ENCODE assay signal across 10 cellular contexts in genomic region chr4:2791518-2792395, GRCh38. TPM values are rescaled to one million over a fixed set of nuclear protein-coding genes. Genes with fewer than 3 reads are reported as not detected.
DNase-seq lines count a peak whose midpoint lies in the region; ATAC-seq and TF ChIP-seq lines count a peak whose summit lies in the region.
"Had no signal": no experiment of that assay in that cellular context is flagged by ENCODE, and none has a peak within 500 bp of the region (broad histone marks: within the 10 kb centered on the region; RNA-seq: fewer than 3 reads in every experiment).

No MANE protein-coding gene starts in this region.

- H2BK20ac ChIP-seq in H9 (ENCODE audit: low read depth, low read length, poor library complexity, severe bottlenecking), result no peak overlapping the region

- H3K4me1 ChIP-seq in H9 (ENCODE audit: insufficient read depth, low read length), result no peaks in the 10 kb centered on the region
- H3K4me1 ChIP-seq in effector memory CD4-positive, alpha-beta T cell (ENCODE audit: control insufficient read depth, insufficient read depth, low read length, poor library complexity, severe bottlenecking), result peaks cover 38% of the 10 kb centered on the region

- H4K8ac ChIP-seq in H9 (replicated peaks; ENCODE audit: insufficient read length, low read depth, low read length), result no peak overlapping the region

- H3K27me3 ChIP-seq in AG04450 (ENCODE audit: control insufficient read depth, insufficient read depth, low read length), result no peaks in the 10 kb centered on the region
- H3K27me3 ChIP-seq in H9 (ENCODE audit: insufficient read depth, low read length), result no peaks in the 10 kb centered on the region
- H3K27me3 ChIP-seq in effector memory CD4-positive, alpha-beta T cell (replicated peaks; ENCODE audit: control insufficient read depth, insufficient read depth, low read length, poor library complexity, severe bottlenecking), result no peaks in the 10 kb centered on the region
- H3K27me3 ChIP-seq: MG63 had no signal

- peak overlapping the region in 1 of 2 experiments; percentile 72; a peak in 3 of 5 replicates for H3K4me3 Mint-ChIP-seq in H9
- H3K4me3 Mint-ChIP-seq in naive B cell, result peak overlapping the region; percentile 35 to 87 (median 72)

- no peak overlapping the region for H3K4me2 ChIP-seq in H9 (ENCODE audit: insufficient read depth, insufficient read length, low read length)

- no peak overlapping the region for H4K5ac ChIP-seq in H9 (ENCODE audit: insufficient read length, low read depth, low read length)

- no peak for ATAC-seq in naive B cell (ENCODE audit: low read depth in 2 of 2)
- ATAC-seq in GM21367 (IDR thresholded peaks at IDR 0.05; ENCODE audit: unreplicated experiment), result no peak
- ATAC-seq in GM18502 (IDR thresholded peaks at IDR 0.05; ENCODE audit: poor library complexity, unreplicated experiment), result no peak

- no peaks in the 10 kb centered on the region for H3K23me2 ChIP-seq in H9 (ENCODE audit: insufficient read length, low read depth, low read length, poor library complexity, severe bottlenecking)

- H3K27me3 Mint-ChIP-seq in H9 (ENCODE audit: low read depth), result peaks cover 24% of the 10 kb centered on the region
- H3K27me3 Mint-ChIP-seq in naive B cell, result no peaks in the 10 kb centered on the region

- H2AK5ac ChIP-seq in H9 (ENCODE audit: insufficient read length, low read length), result no peak overlapping the region

- H3K79me2 ChIP-seq in H9 (ENCODE audit: insufficient read depth, low read length), result no peaks in the 10 kb centered on the region

- no CpG with 5 or more reads among the region's 10 CpGs for WGBS in H9 (ENCODE audit: extremely low coverage, insufficient read length, low lambda C conversion rate)

- H3T11ph ChIP-seq in H9 (ENCODE audit: low read length), result no peak overlapping the region

- DNase-seq in AG04450 (ENCODE audit: low read depth, low spot score), result no peak
- DNase-seq in H9, result no peak
- DNase-seq in effector memory CD4-positive, alpha-beta T cell, result no peak
- no peak for DNase-seq in naive B cell
- no peak for DNase-seq in NOMO-1 treated with DMSO at 0.1 percent for 48 hours (lab: John Stamatoyannopoulos, UW; ENCODE audit: unreplicated experiment)
- DNase-seq in NCI-H2107 (lab: John Stamatoyannopoulos, UW), result no peak

- no peak overlapping the region for H2BK15ac ChIP-seq in H9 (ENCODE audit: low read depth, low read length)

- H3K27ac Mint-ChIP-seq in H9 (no peak overlapping the region; a peak in 1 of 7 replicates), naive B cell (peak overlapping the region; percentile 48 to 95 (median 88))

- H3K9ac ChIP-seq in H9 (ENCODE audit: extremely low read depth, insufficient read length, low read length), result no peak overlapping the region

- H2BK12ac ChIP-seq in H9 (ENCODE audit: insufficient read length, low read depth, low read length), result peak overlapping the region; percentile 25

- no peak overlapping the region; the same call in 1 of the 2 replicates for H3K14ac ChIP-seq in H9 (ENCODE audit: insufficient read depth, low read length)

- no peak overlapping the region for H2BK5ac ChIP-seq in H9 (ENCODE audit: insufficient read length, low read length)

- no peak overlapping the region for H3K4ac ChIP-seq in H9 (ENCODE audit: low read depth, low read length)

- H3K27ac ChIP-seq in AG04450 (ENCODE audit: low read depth, low read length), result peak overlapping the region; percentile 21
- H3K27ac ChIP-seq in H9 (ENCODE audit: insufficient read length, low read depth, low read length), result no peak overlapping the region
- H3K27ac ChIP-seq in effector memory CD4-positive, alpha-beta T cell (ENCODE audit: insufficient read depth, low read length, poor library complexity, severe bottlenecking), result peak overlapping the region; percentile 11

- H4K20me1 ChIP-seq in H9 (ENCODE audit: control insufficient read depth, insufficient read depth, insufficient read length), result peaks cover 3% of the 10 kb centered on the region

- H3K9me3 ChIP-seq in AG04450 (ENCODE audit: control insufficient read depth, insufficient read depth, low read length), result no peaks in the 10 kb centered on the region; the same call in 1 of the 2 replicates
- no peaks in the 10 kb centered on the region for H3K9me3 ChIP-seq in H9 (ENCODE audit: control insufficient read depth, low read depth, low read length)
- H3K9me3 ChIP-seq in effector memory CD4-positive, alpha-beta T cell (ENCODE audit: control insufficient read depth, low read length), result no peaks in the 10 kb centered on the region
- H3K9me3 ChIP-seq: MG63 had no signal

- H4K91ac ChIP-seq in H9 (ENCODE audit: insufficient read length, low read depth, low read length), result no peak overlapping the region

- H3K4me3 ChIP-seq in AG04450 (ENCODE audit: low read depth, low read length), result no peak overlapping the region
- no peak overlapping the region for H3K4me3 ChIP-seq in effector memory CD4-positive, alpha-beta T cell (ENCODE audit: insufficient read depth, low read depth, low read length, poor library complexity, severe bottlenecking)
- H3K4me3 ChIP-seq: MG63 had no signal

- H3K23ac ChIP-seq in H9 (ENCODE audit: insufficient read length, low read depth, low read length), result no peak overlapping the region

- TF ChIP-seq CTCF in AG04450 (IDR thresholded peaks at IDR 0.05; ENCODE audit: low read depth, low read length) (no peak), H9 (conservative IDR thresholded peaks at IDR 0.05) (no peak)

- no peaks in the 10 kb centered on the region for H3K36me3 Mint-ChIP-seq in H9 (ENCODE audit: insufficient read depth in 1 of 3, low read depth in 3 of 3)
- no peaks in the 10 kb centered on the region for H3K36me3 Mint-ChIP-seq in naive B cell
- H3K36me3 Mint-ChIP-seq: brain had no signal

- H3K18ac ChIP-seq in H9 (ENCODE audit: insufficient read length, low read depth, low read length), result no peak overlapping the region

- no peak overlapping the region for H2AFZ ChIP-seq in H9 (ENCODE audit: low read length)

- H3K9me3 Mint-ChIP-seq in H9 (no peaks in the 10 kb centered on the region), naive B cell (no peaks in the 10 kb centered on the region)

- H3K36me3 ChIP-seq in effector memory CD4-positive, alpha-beta T cell (ENCODE audit: control insufficient read depth, insufficient read depth, low read length), result no peaks in the 10 kb centered on the region
- H3K36me3 ChIP-seq: MG63 had no signal

- POLR2A ChIA-PET in AG04450 (lab: Yijun Ruan, JAX), result no interaction called here

- no peak overlapping the region for H3K56ac ChIP-seq in H9 (ENCODE audit: insufficient read length, low read depth, low read length)

- no peaks in the 10 kb centered on the region for H3K79me1 ChIP-seq in H9 (ENCODE audit: insufficient read depth, low read depth, low read length, poor library complexity, severe bottlenecking)

- H2BK120ac ChIP-seq in H9 (ENCODE audit: low read depth, low read length, poor library complexity, severe bottlenecking), result no peak overlapping the region

- H3K4me1 Mint-ChIP-seq in H9 (peaks cover 14 to 27% of the 10 kb centered on the region in 2 experiments), naive B cell (peaks cover 57 to 85% (median 78%) of the 10 kb centered on the region in 3 donors)

- CTCF ChIA-PET in AG04450 (lab: Charles Lee), result no interaction called here

RNA-seq across cellular contexts. Expression of gene SH3BP2, which starts 1.1 kb away (rescaled TPM):
- polyA plus RNA-seq in AG04450 (2011; rRNA removed) (14.8 and 17.2 TPM in 2 replicates), naive B cell (ENCODE audit: low read depth in 6 of 6) (10 to 100 TPM; 14.3 to 91.1 (median 28.7) TPM)
- polyA minus RNA-seq in AG04450 (2011; rRNA and poly(A)+ RNA removed), result 30.6 and 36.8 TPM in 2 replicates
- 34.1 and 37.6 TPM in 2 replicates for total RNA-seq in H9 (2021)

RNA-seq across cellular contexts. Expression of gene TNIP2, which starts 35.6 kb away (rescaled TPM):
- polyA plus RNA-seq in AG04450 (2011; rRNA removed) (28.8 and 34.3 TPM in 2 replicates), naive B cell (ENCODE audit: low read depth in 6 of 6) (10 to 100 TPM; 25.4 to 36.2 (median 35.3) TPM)
- 11.8 and 18.6 TPM in 2 replicates for polyA minus RNA-seq in AG04450 (2011; rRNA and poly(A)+ RNA removed)
- 42.2 and 44.7 TPM in 2 replicates for total RNA-seq in H9 (2021)

RNA-seq across cellular contexts. Expression of gene ADD1, which starts 51.9 kb away (rescaled TPM):
- polyA plus RNA-seq in AG04450 (2011; rRNA removed), result 149 and 170 TPM in 2 replicates
- polyA minus RNA-seq in AG04450 (2011; rRNA and poly(A)+ RNA removed), result 95.8 and 112 TPM in 2 replicates
- total RNA-seq in H9 (2021), result 163 and 166 TPM in 2 replicates
- 100 to 1,000 TPM; 325 to 440 (median 349) TPM for polyA plus RNA-seq in naive B cell (ENCODE audit: low read depth in 6 of 6)

Comparison
In these comparisons a context has a peak if more than half of its experiments do, and no peak if none do; other contexts are left out.
1. H3K27ac Mint-ChIP-seq: peak in naive B cell (6 of 6); none in H9 (0 of 3).